ENCODE assay signal across 31 cellular contexts in the genomic region with DNA sequence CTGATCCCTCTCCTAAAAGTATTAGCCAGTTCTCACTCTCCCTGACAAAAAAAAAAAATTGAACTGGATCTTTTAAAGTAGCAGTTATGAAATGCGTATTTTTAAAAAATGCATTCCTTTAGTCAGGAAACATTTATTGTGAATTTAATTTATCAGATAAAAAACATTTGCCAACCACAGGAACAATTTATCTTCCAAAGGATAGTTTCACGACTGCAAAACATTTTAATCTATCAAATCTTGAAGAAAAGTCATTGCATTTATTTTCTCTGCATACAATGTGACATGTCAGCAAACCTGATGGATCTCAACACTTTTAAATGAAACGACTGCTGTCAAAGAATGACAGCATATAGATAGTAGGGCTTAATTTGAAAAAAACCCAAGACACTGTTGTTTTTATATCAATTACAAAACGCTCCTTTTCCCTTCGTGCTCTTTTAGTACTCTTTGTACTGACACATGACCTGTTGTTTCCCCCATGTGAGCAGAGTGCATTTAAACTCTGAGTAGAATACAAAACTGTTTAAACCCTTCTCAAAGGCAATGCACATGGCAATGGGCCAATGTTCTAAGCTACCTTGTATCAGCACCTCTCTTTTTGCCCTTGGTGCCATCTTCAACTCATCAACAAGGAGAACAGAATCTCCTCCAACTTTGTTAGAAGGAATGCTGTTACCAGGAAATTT.
A peak's percentile ranks its signal among the peaks of the same experiment; 100 is the strongest.
DNase-seq lines count a peak whose midpoint lies in the region; ATAC-seq, FAIRE-seq and TF ChIP-seq lines count a peak whose summit lies in the region.
"Had no signal": no experiment of that assay in that cellular context is flagged by ENCODE, and none has a peak within 500 bp of the region (broad histone marks: within the 10 kb centered on the region; RNA-seq: fewer than 3 reads in every experiment).

No MANE protein-coding gene starts in this region.

- H3K27ac Mint-ChIP-seq in memory B cell = peak overlapping the region; percentile 79
- H3K27ac Mint-ChIP-seq: activated CD4-positive, alpha-beta T cell treated with anti-CD3 and anti-CD28 coated beads, Interleukin-2, amount 10 ng/mL, durations not matched to agents 24 days and 14 days; activated naive CD8-positive, alpha-beta T cell treated with anti-CD3 and anti-CD28 coated beads for 36 hours; naive thymus-derived CD8-positive, alpha-beta T cell; T-helper 2 cell treated with Interferon-gamma antibody and Interleukin-4, amounts not matched to agents 5 μg/mL and 100 μg/mL, for 36 hours had no signal

- in situ Hi-C loops in K562 (cut with MboI) = no loop called here

- no peaks in the 10 kb centered on the region for H3K79me2 ChIP-seq in K562 (ENCODE audit: control insufficient read depth, insufficient read depth, low read length)

- no peaks in the 10 kb centered on the region for H3K9me1 ChIP-seq in K562 (ENCODE audit: control insufficient read depth, insufficient read depth, low read length)

- intact Hi-C loops in right cardiac atrium (cut with DNase I) = loop anchor here in 1 of 4 donors (5.0 to 10.0 kb wide), 2 partner anchors 221 to 254 kb away; partner anchors contain the start of gene FCHSD2
- intact Hi-C loops in left cardiac atrium (cut with DNase I) = no loop called here
- intact Hi-C loops in K562 (cut with micrococcal nuclease) = no loop called here

- no TSS peak for BruUV-seq in K562 (replicated peaks; lab: Mats Ljungman, UMichigan)

- no peaks in the 10 kb centered on the region for H3K36me3 ChIP-seq in K562 (ENCODE audit: control insufficient read depth, insufficient read depth, low read length)
- H3K36me3 ChIP-seq: cardiac muscle cell, transverse colon had no signal

- peak; percentile 21 to 30 for ATAC-seq in right cardiac atrium
- no peak for ATAC-seq in left cardiac atrium
- no peak for ATAC-seq in K562
- ATAC-seq in memory B cell (ENCODE audit: low read depth) = no peak
- ATAC-seq in GM18858 (IDR thresholded peaks at IDR 0.05; ENCODE audit: unreplicated experiment) = no peak
- ATAC-seq: left lung; naive thymus-derived CD8-positive, alpha-beta T cell had no signal

- no peak overlapping the region for H3K4me3 Mint-ChIP-seq in memory B cell
- H3K4me3 Mint-ChIP-seq: activated CD4-positive, alpha-beta T cell treated with anti-CD3 and anti-CD28 coated beads, Interleukin-2, amount 10 ng/mL, durations not matched to agents 24 days and 14 days; activated naive CD8-positive, alpha-beta T cell treated with anti-CD3 and anti-CD28 coated beads for 36 hours; immature natural killer cell; naive thymus-derived CD8-positive, alpha-beta T cell; T-helper 2 cell treated with Interferon-gamma antibody and Interleukin-4, amounts not matched to agents 5 μg/mL and 100 μg/mL, for 36 hours had no signal

- H3K9me3 ChIP-seq in right cardiac atrium (ENCODE audit: control insufficient read depth, low read length) (no peaks in the 10 kb centered on the region), K562 (replicated peaks; ENCODE audit: control insufficient read depth, insufficient read depth, low read depth, low read length) (no peaks in the 10 kb centered on the region)
- H3K9me3 ChIP-seq: left lung, stomach, transverse colon had no signal

- no peak overlapping the region for H3K9ac ChIP-seq in K562 (ENCODE audit: insufficient read depth in 1 of 2, low read depth in 2 of 2, low read length in 2 of 2)

- H3K27ac ChIP-seq in right cardiac atrium (ENCODE audit: low read length) = peak overlapping the region; percentile 43
- H3K27ac ChIP-seq in K562 (ENCODE audit: extremely low read depth, low read depth, low read length) = no peak overlapping the region
- H3K27ac ChIP-seq: cardiac muscle cell, left lung, skin epidermis, stomach, transverse colon had no signal

- H3K9me3 Mint-ChIP-seq in memory B cell = no peaks in the 10 kb centered on the region
- H3K9me3 Mint-ChIP-seq: activated CD4-positive, alpha-beta T cell treated with anti-CD3 and anti-CD28 coated beads, Interleukin-2, amount 10 ng/mL, durations not matched to agents 24 days and 14 days; activated naive CD8-positive, alpha-beta T cell treated with anti-CD3 and anti-CD28 coated beads for 36 hours; immature natural killer cell; naive thymus-derived CD8-positive, alpha-beta T cell; T-helper 2 cell treated with Interferon-gamma antibody and Interleukin-4, amounts not matched to agents 5 μg/mL and 100 μg/mL, for 36 hours had no signal

- H3K4me1 ChIP-seq in right cardiac atrium (ENCODE audit: control insufficient read depth, insufficient read depth, low read length) = peaks cover 2% of the 10 kb centered on the region
- no peaks in the 10 kb centered on the region; a peak in 1 of 5 replicates for H3K4me1 ChIP-seq in K562 (replicated peaks in 1 of 2; ENCODE audit: control insufficient read depth in 2 of 2, insufficient read depth in 2 of 2, low read length in 2 of 2)

- H3K27me3 ChIP-seq in right cardiac atrium (ENCODE audit: control insufficient read depth, insufficient read depth) = no peaks in the 10 kb centered on the region
- no peaks in the 10 kb centered on the region for H3K27me3 ChIP-seq in K562 (ENCODE audit: control insufficient read depth in 2 of 2, insufficient read depth in 2 of 2, low read length in 2 of 2)
- H3K27me3 ChIP-seq: cardiac muscle cell, left lung, stomach, transverse colon had no signal

- whole genome bisulfite sequencing in right cardiac atrium = 47% methylated on average over 5 of the region's 5 CpGs
- 49% methylated on average over 5 of the region's 5 CpGs for WGBS in K562 (ENCODE audit: insufficient coverage, low coverage, missing lambda C conversion rate)

- no peak for TF ChIP-seq POLR2A in K562 (conservative IDR thresholded peaks at IDR 0.05)

- no peak overlapping the region for H3K4me3 ChIP-seq in right cardiac atrium (ENCODE audit: low read length)
- no peak overlapping the region for H3K4me3 ChIP-seq in K562
- H3K4me3 ChIP-seq: cardiac muscle cell, left lung, skin epidermis, stomach, transverse colon had no signal

- peaks cover 28% of the 10 kb centered on the region for H3K36me3 Mint-ChIP-seq in memory B cell

- no peak overlapping the region for H3K4me2 ChIP-seq in K562 (ENCODE audit: insufficient read depth, low read length)

- no peak for FAIRE-seq in K562 (lab: Jason Lieb, UNC)
- FAIRE-seq: endometrium had no signal

- no peak for TF ChIP-seq EP300 in K562 (IDR thresholded peaks at IDR 0.05; ENCODE audit: low read length)

- no peak for TF ChIP-seq RAD21 in K562 (CRISPR knock-in tag; conservative IDR thresholded peaks at IDR 0.05 in 1 of 2, IDR thresholded peaks at IDR 0.05 in 1 of 2)

- H4K20me1 ChIP-seq in K562 (replicated peaks; ENCODE audit: control insufficient read depth, insufficient read depth, low read length) = no peaks in the 10 kb centered on the region

- H2AFZ ChIP-seq in K562 (ENCODE audit: low read depth, low read length) = no peak overlapping the region

- no peak for TF ChIP-seq CTCF in K562 (IDR thresholded peaks at IDR 0.05 in 2 of 3, conservative IDR thresholded peaks at IDR 0.05 in 1 of 3; ENCODE audit: insufficient read depth in 2 of 3, low read depth in 1 of 3, low read length in 3 of 3)

- POLR2A ChIA-PET in K562 (lab: Yijun Ruan, JAX) = interaction anchor here (0.8 kb wide), 1 partner anchor 11 kb away, joined by 3 read pairs; no protein-coding TSS in a partner anchor

- peaks cover 13% of the 10 kb centered on the region for H3K4me1 Mint-ChIP-seq in memory B cell

- CTCF ChIA-PET in K562 (lab: Yijun Ruan, JAX; ENCODE audit: low intra/inter-chr PET ratio) = no interaction called here

- DNase-seq in right cardiac atrium = no peak
- DNase-seq in left cardiac atrium = no peak
- DNase-seq in K562 (ENCODE audit: extremely low read depth in 1 of 4, low spot score in 3 of 4) = no peak
- no peak for DNase-seq in memory B cell (ENCODE audit: low spot score in 2 of 2)
- DNase-seq in stimulated activated CD4-positive, alpha-beta T cell treated with anti-CD3 and anti-CD28 coated beads, Interleukin-4, amount 100 ng/mL, for 4 hours = no peak
- DNase-seq in DMS153 (lab: John Stamatoyannopoulos, UW) = no peak
- DNase-seq: activated CD4-positive, alpha-beta T cell treated with anti-CD3 and anti-CD28 coated beads, Interleukin-2, amount 10 ng/mL, durations not matched to agents 24 days and 14 days; activated effector memory CD4-positive, alpha-beta T cell treated with anti-CD3 and anti-CD28 coated beads, Interleukin-2, amount 50 U/mL, for 16 hours; activated naive CD8-positive, alpha-beta T cell treated with anti-CD3 and anti-CD28 coated beads for 36 hours; activated T-cell treated with anti-CD3 and anti-CD28 coated beads, Interleukin-2, amount 50 U/mL, for 1 hour; aorta; COR-L47; HCEC 1CT; hippocampal formation; immature natural killer cell; Karpas-422; left lung; midbrain; MV-4-11; naive thymus-derived CD8-positive, alpha-beta T cell; NCI-H1694; NCI-H226; NCI-H748 treated with DMSO at 0.1 percent for 48 hours; stimulated activated CD8-positive, alpha-beta memory T cell treated with anti-CD3 and anti-CD28 coated beads, Interleukin-4, amount 100 ng/mL, for 48 hours; stomach; transverse colon had no signal

- no peaks in the 10 kb centered on the region for H3K27me3 Mint-ChIP-seq in memory B cell
- H3K27me3 Mint-ChIP-seq: activated CD4-positive, alpha-beta T cell treated with anti-CD3 and anti-CD28 coated beads, Interleukin-2, amount 10 ng/mL, durations not matched to agents 24 days and 14 days; activated naive CD8-positive, alpha-beta T cell treated with anti-CD3 and anti-CD28 coated beads for 36 hours; naive thymus-derived CD8-positive, alpha-beta T cell had no signal

TF ChIP-seq in K562, 482 proteins besides CTCF, POLR2A, EP300 and RAD21 (continues in another document):
- TF ChIP-seq, protein P1, sequence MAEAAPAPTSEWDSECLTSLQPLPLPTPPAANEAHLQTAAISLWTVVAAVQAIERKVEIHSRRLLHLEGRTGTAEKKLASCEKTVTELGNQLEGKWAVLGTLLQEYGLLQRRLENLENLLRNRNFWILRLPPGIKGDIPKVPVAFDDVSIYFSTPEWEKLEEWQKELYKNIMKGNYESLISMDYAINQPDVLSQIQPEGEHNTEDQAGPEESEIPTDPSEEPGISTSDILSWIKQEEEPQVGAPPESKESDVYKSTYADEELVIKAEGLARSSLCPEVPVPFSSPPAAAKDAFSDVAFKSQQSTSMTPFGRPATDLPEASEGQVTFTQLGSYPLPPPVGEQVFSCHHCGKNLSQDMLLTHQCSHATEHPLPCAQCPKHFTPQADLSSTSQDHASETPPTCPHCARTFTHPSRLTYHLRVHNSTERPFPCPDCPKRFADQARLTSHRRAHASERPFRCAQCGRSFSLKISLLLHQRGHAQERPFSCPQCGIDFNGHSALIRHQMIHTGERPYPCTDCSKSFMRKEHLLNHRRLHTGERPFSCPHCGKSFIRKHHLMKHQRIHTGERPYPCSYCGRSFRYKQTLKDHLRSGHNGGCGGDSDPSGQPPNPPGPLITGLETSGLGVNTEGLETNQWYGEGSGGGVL (CRISPR knock-in tag; IDR thresholded peaks at IDR 0.05) = no peak
- TF ChIP-seq NFRKB (IDR thresholded peaks at IDR 0.05; ENCODE audit: low read depth) = no peak

Comparison
In these comparisons a context has a peak if more than half of its experiments do, and no peak if none do; other contexts are left out.
1. ATAC-seq: peak in right cardiac atrium (2 of 2); none in left cardiac atrium (0 of 2), K562 (single experiment), memory B cell (single experiment) and GM18858 (single experiment).